ENCODE assay signal across 10 cellular contexts in the genomic region with DNA sequence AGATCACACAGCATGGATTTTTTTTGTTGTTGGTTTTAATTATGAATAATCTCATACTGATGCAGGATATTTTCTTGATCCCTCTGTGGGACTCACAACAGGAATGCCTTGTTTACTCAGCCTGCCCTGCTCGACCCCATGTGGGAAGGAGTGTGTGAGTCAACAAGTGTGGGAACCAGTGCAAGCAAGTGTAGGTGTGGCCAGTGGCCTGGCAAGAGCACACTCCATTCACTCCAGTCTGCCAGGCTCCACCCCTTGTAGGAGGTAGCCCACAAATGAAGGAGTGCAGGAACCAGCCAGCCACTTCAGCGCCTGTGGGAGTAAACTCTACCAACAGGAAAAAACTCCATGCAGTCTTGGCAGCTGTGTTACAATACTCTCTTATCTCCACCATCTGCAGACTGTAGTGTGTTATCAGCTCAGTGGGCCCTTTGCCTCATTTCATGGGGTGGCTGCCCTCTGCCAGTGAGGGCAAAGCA.
DNase-seq lines count a peak whose midpoint lies in the region; ATAC-seq and TF ChIP-seq lines count a peak whose summit lies in the region.
"Had no signal": no experiment of that assay in that cellular context is flagged by ENCODE, and none has a peak within 500 bp of the region (broad histone marks: within the 10 kb centered on the region; RNA-seq: fewer than 3 reads in every experiment).

No MANE protein-coding gene starts in this region.

- H3K27me3 ChIP-seq in mesendoderm (ENCODE audit: insufficient read depth, low read length, poor library complexity) (no peaks in the 10 kb centered on the region), colonic mucosa (no peaks in the 10 kb centered on the region)

- H3K4me3 ChIP-seq in choroid plexus epithelial cell (ENCODE audit: low read depth, low read length) (no peak overlapping the region), mesendoderm (ENCODE audit: low read length) (no peak overlapping the region), colonic mucosa (no peak overlapping the region)

- H3K27ac ChIP-seq in mesendoderm (ENCODE audit: low read depth, low read length), result no peak overlapping the region
- no peak overlapping the region for H3K27ac ChIP-seq in colonic mucosa

- in situ Hi-C loops in Caki2 (cut with HindIII; ENCODE audit: low pct_unique_long_range_greater_than_20kb, low sequenced_read_pairs), result no loop called here

- H4K8ac ChIP-seq in mesendoderm (ENCODE audit: low read depth, low read length), result no peak overlapping the region

- H2BK5ac ChIP-seq in mesendoderm (ENCODE audit: low read length), result no peak overlapping the region

- H2BK120ac ChIP-seq in mesendoderm (ENCODE audit: low read depth, low read length), result no peak overlapping the region

- H3K79me1 ChIP-seq in mesendoderm (ENCODE audit: low read length), result no peaks in the 10 kb centered on the region

- no CpG with 5 or more reads among the region's 2 CpGs for WGBS in mesendoderm (ENCODE audit: extremely low coverage, insufficient coverage, low lambda C conversion rate)

- no peaks in the 10 kb centered on the region for H3K79me2 ChIP-seq in mesendoderm (ENCODE audit: control insufficient read depth, insufficient read depth, low read length)

- H3K36me3 Mint-ChIP-seq in activated naive CD4-positive, alpha-beta T cell treated with anti-CD3 and anti-CD28 coated beads for 36 hours (ENCODE audit: low read depth), result no peaks in the 10 kb centered on the region
- no peaks in the 10 kb centered on the region for H3K36me3 Mint-ChIP-seq in activated naive CD4-positive, alpha-beta T cell treated with anti-CD3 and anti-CD28 coated beads, Interleukin-2, amount 50 U/mL, for 72 hours

- H3K36me3 ChIP-seq in mesendoderm (ENCODE audit: control insufficient read depth, insufficient read depth, low read length) (no peaks in the 10 kb centered on the region), colonic mucosa (no peaks in the 10 kb centered on the region)

- H3K4me1 Mint-ChIP-seq in activated naive CD4-positive, alpha-beta T cell treated with anti-CD3 and anti-CD28 coated beads for 36 hours (ENCODE audit: low read depth), result no peaks in the 10 kb centered on the region

- no peaks in the 10 kb centered on the region for H3K9me3 ChIP-seq in colonic mucosa

- H3K56ac ChIP-seq in mesendoderm (ENCODE audit: low read length), result no peak overlapping the region

- intact Hi-C loops in activated naive CD4-positive, alpha-beta T cell treated with anti-CD3 and anti-CD28 coated beads for 36 hours (cut with micrococcal nuclease), result no loop called here
- intact Hi-C loops in colonic mucosa (cut with DNase I), result no loop called here

- H3K4me3 Mint-ChIP-seq in activated naive CD4-positive, alpha-beta T cell treated with anti-CD3 and anti-CD28 coated beads for 36 hours, result no peak overlapping the region
- H3K4me3 Mint-ChIP-seq: neural crest cell had no signal

- no peak overlapping the region for H4K5ac ChIP-seq in mesendoderm (ENCODE audit: low read length)

- H3K23ac ChIP-seq in mesendoderm (ENCODE audit: low read length), result no peak overlapping the region

- H3K18ac ChIP-seq in mesendoderm (ENCODE audit: low read length), result no peak overlapping the region

- no peaks in the 10 kb centered on the region for H3K27me3 Mint-ChIP-seq in activated naive CD4-positive, alpha-beta T cell treated with anti-CD3 and anti-CD28 coated beads for 36 hours (ENCODE audit: low read depth)

- ATAC-seq in activated naive CD4-positive, alpha-beta T cell treated with anti-CD3 and anti-CD28 coated beads, Interleukin-2, amount 50 U/mL, for 72 hours, result no peak

- no peak overlapping the region for H3K4ac ChIP-seq in mesendoderm (ENCODE audit: low read depth, low read length)

- DNase-seq in Caki2 (ENCODE audit: low read depth) (peak; percentile 93), LoVo (ENCODE audit: low spot score) (peak; percentile 58), choroid plexus epithelial cell (ENCODE audit: low read depth) (peak; percentile 98), myocyte (ENCODE audit: low read depth) (peak; percentile 79), mesendoderm (no peak), colonic mucosa (no peak)
- no peak for DNase-seq in activated naive CD4-positive, alpha-beta T cell treated with anti-CD3 and anti-CD28 coated beads for 36 hours
- DNase-seq in activated naive CD4-positive, alpha-beta T cell treated with anti-CD3 and anti-CD28 coated beads, Interleukin-2, amount 50 U/mL, for 72 hours (ENCODE audit: low spot score in 2 of 2), result no peak
- DNase-seq: NCI-H2081 had no signal

- H3K9me3 Mint-ChIP-seq in activated naive CD4-positive, alpha-beta T cell treated with anti-CD3 and anti-CD28 coated beads for 36 hours, result peaks cover 14% of the 10 kb centered on the region
- H3K9me3 Mint-ChIP-seq in activated naive CD4-positive, alpha-beta T cell treated with anti-CD3 and anti-CD28 coated beads, Interleukin-2, amount 50 U/mL, for 72 hours, result peaks cover 14 to 21% of the 10 kb centered on the region in 2 donors

- CTCF ChIA-PET in activated naive CD4-positive, alpha-beta T cell treated with anti-CD3 and anti-CD28 coated beads for 36 hours (lab: Charles Lee), result no interaction called here

- no peak overlapping the region for H2AK5ac ChIP-seq in mesendoderm (ENCODE audit: low read length)

- H3K27ac Mint-ChIP-seq in activated naive CD4-positive, alpha-beta T cell treated with anti-CD3 and anti-CD28 coated beads for 36 hours, result no peak overlapping the region
- H3K27ac Mint-ChIP-seq in activated naive CD4-positive, alpha-beta T cell treated with anti-CD3 and anti-CD28 coated beads, Interleukin-2, amount 50 U/mL, for 72 hours, result no peak overlapping the region

- H3K4me1 ChIP-seq in mesendoderm (ENCODE audit: control insufficient read depth, low read depth, low read length) (no peaks in the 10 kb centered on the region), colonic mucosa (no peaks in the 10 kb centered on the region)

- no peak overlapping the region for H3K9ac ChIP-seq in mesendoderm (ENCODE audit: low read length)
- H3K9ac ChIP-seq in colonic mucosa (ENCODE audit: low read depth in 2 of 2, low read length in 2 of 2), result no peak overlapping the region

- TF ChIP-seq CTCF in choroid plexus epithelial cell (conservative IDR thresholded peaks at IDR 0.05; ENCODE audit: low read depth, low read length), result no peak
- TF ChIP-seq CTCF in colonic mucosa (IDR thresholded peaks at IDR 0.05), result no peak

- H3K4me2 ChIP-seq in mesendoderm (ENCODE audit: low read length), result no peak overlapping the region

- no peak overlapping the region for H2BK15ac ChIP-seq in mesendoderm (replicated peaks; ENCODE audit: low read depth)

Comparison
In these comparisons a context has a peak if more than half of its experiments do, and no peak if none do; other contexts are left out.
1. DNase-seq: peak in Caki2 (single experiment), LoVo (single experiment), choroid plexus epithelial cell (single experiment) and myocyte (single experiment); none in activated naive CD4-positive, alpha-beta T cell treated with anti-CD3 and anti-CD28 coated beads for 36 hours (single experiment), activated naive CD4-positive, alpha-beta T cell treated with anti-CD3 and anti-CD28 coated beads, Interleukin-2, amount 50 U/mL, for 72 hours (0 of 2), mesendoderm (single experiment) and colonic mucosa (single experiment).